In the genomic region with DNA sequence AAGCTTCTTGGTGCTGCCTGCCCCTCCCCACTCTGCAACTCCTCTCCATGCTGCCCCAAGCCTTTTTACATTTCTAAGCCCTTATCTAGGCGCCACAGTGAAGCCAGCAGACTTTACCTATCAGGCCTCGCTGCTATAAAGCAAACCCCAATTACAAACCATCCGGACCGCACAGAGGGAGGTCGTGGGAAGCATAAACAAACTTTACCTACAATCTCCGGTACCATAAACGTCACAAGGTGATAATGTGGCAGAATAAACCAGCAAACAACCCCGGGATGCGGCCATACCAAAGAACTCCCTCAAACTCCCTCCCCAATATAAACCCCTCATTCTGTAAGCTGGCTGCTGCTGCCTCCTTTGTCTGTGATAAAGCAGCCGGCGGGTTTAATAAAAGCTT, we compare ENCODE assay signal across 18 cellular contexts. TPM values are rescaled to one million over a fixed set of nuclear protein-coding genes. Genes with fewer than 3 reads are reported as not detected.
DNase-seq lines count a peak whose midpoint lies in the region; ATAC-seq, FAIRE-seq and TF ChIP-seq lines count a peak whose summit lies in the region.
"Had no signal": no experiment of that assay in that cellular context is flagged by ENCODE, and none has a peak within 500 bp of the region (broad histone marks: within the 10 kb centered on the region; RNA-seq: fewer than 3 reads in every experiment).

No MANE protein-coding gene starts in this region.

- no peaks in the 10 kb centered on the region for H3K9me3 ChIP-seq in ES-I3 (ENCODE audit: control insufficient read depth, insufficient read depth, low read length)
- H3K9me3 ChIP-seq in endothelial cell of umbilical vein (replicated peaks; ENCODE audit: control insufficient read depth, insufficient read depth, low read length), result no peaks in the 10 kb centered on the region
- H3K9me3 ChIP-seq in neural progenitor cell (ENCODE audit: low read depth), result no peaks in the 10 kb centered on the region

- peak overlapping the region; percentile 26 for H3K4me3 Mint-ChIP-seq in neural progenitor cell
- H3K4me3 Mint-ChIP-seq: activated CD8-positive, alpha-beta T cell treated with anti-CD3 and anti-CD28 coated beads for 36 hours had no signal

- intact Hi-C loops in endothelial cell of umbilical vein (cut with micrococcal nuclease), result no loop called here

- no peak for TF ChIP-seq POLR2A in endothelial cell of umbilical vein (IDR thresholded peaks at IDR 0.05; ENCODE audit: low read depth, low read length)

- peaks cover 28% of the 10 kb centered on the region for H3K79me2 ChIP-seq in endothelial cell of umbilical vein (ENCODE audit: control insufficient read depth, insufficient read depth, low read length)
- H3K79me2 ChIP-seq in neural progenitor cell (ENCODE audit: low read depth), result peaks cover 44% of the 10 kb centered on the region

- H3K9ac ChIP-seq in ES-I3 (ENCODE audit: low read depth, low read length), result 0 out of 2 replicates have a peak overlapping the region, but pooled peaks have one; percentile 13
- H3K9ac ChIP-seq in endothelial cell of umbilical vein (replicated peaks; ENCODE audit: extremely low read depth, insufficient read depth, low read length), result no peak overlapping the region
- no peak overlapping the region for H3K9ac ChIP-seq in neural progenitor cell

- peak; percentile 22 for DNase-seq in OCI-M1 (lab: John Stamatoyannopoulos, UW)
- DNase-seq in endothelial cell of umbilical vein (ENCODE audit: low read depth, low spot score), result peak; percentile 15
- DNase-seq in neural progenitor cell (ENCODE audit: low spot score), result peak; percentile 11
- DNase-seq in GM10248 (ENCODE audit: extremely low spot score), result no peak
- DNase-seq: activated CD8-positive, alpha-beta T cell treated with anti-CD3 and anti-CD28 coated beads for 36 hours; activated gamma-delta T cell; NCI-H1105; NCI-H524 treated with DMSO at 0.1 percent for 48 hours; SHP77; stimulated activated naive CD4-positive, alpha-beta T cell had no signal

- no peaks in the 10 kb centered on the region for H3K9me1 ChIP-seq in endothelial cell of umbilical vein (replicated peaks; ENCODE audit: control insufficient read depth, extremely low read depth, insufficient read depth, low read length)

- TF ChIP-seq CTCF in endothelial cell of umbilical vein (IDR thresholded peaks at IDR 0.05; ENCODE audit: extremely low read depth in 1 of 2, insufficient read depth in 1 of 2, low read depth in 1 of 2, low read length in 2 of 2) (no peak), neural progenitor cell (IDR thresholded peaks at IDR 0.05) (no peak), GM10248 (IDR thresholded peaks at IDR 0.05; ENCODE audit: control extremely low read depth, extremely low read depth, low read depth, missing control alignments) (no peak)

- H3K4me2 ChIP-seq in endothelial cell of umbilical vein (ENCODE audit: insufficient read depth, low read length) (no peak overlapping the region), neural progenitor cell (peak overlapping the region; percentile 42)

- H2AFZ ChIP-seq in endothelial cell of umbilical vein (ENCODE audit: low read depth, low read length), result no peak overlapping the region
- no peak overlapping the region for H2AFZ ChIP-seq in neural progenitor cell (replicated peaks)

- no TSS peak for BruUV-seq in endothelial cell of umbilical vein (replicated peaks; lab: Mats Ljungman, UMichigan)

- H3K36me3 ChIP-seq in ES-I3 (ENCODE audit: insufficient read depth, low read length) (no peaks in the 10 kb centered on the region), endothelial cell of umbilical vein (ENCODE audit: control insufficient read depth in 2 of 2, extremely low read depth in 1 of 2, insufficient read depth in 2 of 2, low read length in 2 of 2) (no peaks in the 10 kb centered on the region), neural progenitor cell (peaks cover 9% of the 10 kb centered on the region)

- H3K4me1 ChIP-seq in ES-I3 (ENCODE audit: insufficient read depth, low read length) (peaks cover 19% of the 10 kb centered on the region), endothelial cell of umbilical vein (ENCODE audit: control insufficient read depth, extremely low read depth, insufficient read depth, low read length) (peaks cover 50% of the 10 kb centered on the region), neural progenitor cell (peaks cover 10% of the 10 kb centered on the region)

- H3K36me3 Mint-ChIP-seq in neural progenitor cell, result peaks cover 4% of the 10 kb centered on the region

- no peaks in the 10 kb centered on the region for H3K9me3 Mint-ChIP-seq in neural progenitor cell
- H3K9me3 Mint-ChIP-seq: activated CD8-positive, alpha-beta T cell treated with anti-CD3 and anti-CD28 coated beads for 36 hours had no signal

- CTCF ChIA-PET in endothelial cell of umbilical vein (lab: Charles Lee) (no interaction called here), GM10248 (lab: Yijun Ruan, JAX) (interaction anchor here (1.1 to 2.0 kb wide), 3 partner anchors 8 to 21 kb away, joined by 3 to 6 read pairs (median 3); no protein-coding TSS in a partner anchor)

- H3K4me3 ChIP-seq in endothelial cell of umbilical vein (replicated peaks in 1 of 3; ENCODE audit: insufficient read depth in 1 of 3, low read depth in 1 of 3, low read length in 3 of 3), result no peak overlapping the region
- no peak overlapping the region for H3K4me3 ChIP-seq in neural progenitor cell

- H3K27me3 ChIP-seq in endothelial cell of umbilical vein (ENCODE audit: control insufficient read depth in 2 of 2, insufficient read depth in 2 of 2, low read length in 2 of 2), result no peaks in the 10 kb centered on the region
- H3K27me3 ChIP-seq in neural progenitor cell, result no peaks in the 10 kb centered on the region

- peaks cover 20% of the 10 kb centered on the region for H3K4me1 Mint-ChIP-seq in neural progenitor cell

- peaks cover 2% of the 10 kb centered on the region for H3K27me3 Mint-ChIP-seq in neural progenitor cell (ENCODE audit: insufficient read depth, low read depth)
- H3K27me3 Mint-ChIP-seq: activated CD8-positive, alpha-beta T cell treated with anti-CD3 and anti-CD28 coated beads for 36 hours had no signal

- H3K27ac ChIP-seq in endothelial cell of umbilical vein (ENCODE audit: insufficient read depth, low read depth, low read length) (peak overlapping the region; percentile 55), neural progenitor cell (no peak overlapping the region)

- ATAC-seq in HG02885 (IDR thresholded peaks at IDR 0.05; ENCODE audit: poor library complexity, unreplicated experiment) (no peak), HG03520 (IDR thresholded peaks at IDR 0.05; ENCODE audit: unreplicated experiment) (no peak), GM18870 (IDR thresholded peaks at IDR 0.05; ENCODE audit: unreplicated experiment) (no peak)
- ATAC-seq: activated CD8-positive, alpha-beta T cell treated with anti-CD3 and anti-CD28 coated beads for 36 hours had no signal

- no peak overlapping the region for H3K27ac Mint-ChIP-seq in neural progenitor cell
- H3K27ac Mint-ChIP-seq: activated CD8-positive, alpha-beta T cell treated with anti-CD3 and anti-CD28 coated beads for 36 hours had no signal

- H3F3A ChIP-seq in neural progenitor cell (ENCODE audit: low read depth), result peaks cover 13% of the 10 kb centered on the region

- dilution Hi-C loops in endothelial cell of umbilical vein (cut with MboI; ENCODE audit: extremely low pct_ligation_motif_present, low sequenced_read_pairs), result no loop called here

- FAIRE-seq in endothelial cell of umbilical vein (lab: Jason Lieb, UNC), result no peak

- POLR2A ChIA-PET in endothelial cell of umbilical vein (lab: Charles Lee) (no interaction called here), GM10248 (lab: Yijun Ruan, JAX) (no interaction called here)

- H4K20me1 ChIP-seq in endothelial cell of umbilical vein (replicated peaks; ENCODE audit: control insufficient read depth, extremely low read depth, insufficient read depth, low read length) (no peaks in the 10 kb centered on the region), neural progenitor cell (ENCODE audit: low read depth) (peaks cover 31% of the 10 kb centered on the region)

TF ChIP-seq in endothelial cell of umbilical vein, 7 proteins besides CTCF, POLR2A, EP300 and RAD21:
- TF ChIP-seq POLR2AphosphoS5 (IDR thresholded peaks at IDR 0.05; ENCODE audit: insufficient read depth, low read depth, low read length) (no peak), GATA2 (IDR thresholded peaks at IDR 0.05; ENCODE audit: insufficient read depth, insufficient read length, low read depth, low read length) (no peak)

RNA-seq across cellular contexts. Expression of a gene that starts 54.0 kb away (rescaled TPM):
- total RNA-seq in endothelial cell of umbilical vein (not detected in 2 replicates), neural progenitor cell (ENCODE audit: low replicate concordance) (not detected in 2 replicates)
- polyA plus RNA-seq in endothelial cell of umbilical vein, result not detected in 2 replicates
- polyA plus RNA-seq in endothelial cell of umbilical vein (2011; cell fraction: cytosol; rRNA removed), result not detected in 2 replicates
- polyA plus RNA-seq in endothelial cell of umbilical vein (2011; cell fraction: nucleus; rRNA removed), result not detected in 2 replicates
- polyA plus RNA-seq in endothelial cell of umbilical vein (2012), result not detected in 2 replicates
- not detected in 2 replicates for polyA minus RNA-seq in endothelial cell of umbilical vein
- not detected for polyA minus RNA-seq in endothelial cell of umbilical vein (2011; cell fraction: cytosol; rRNA and poly(A)+ RNA removed)
- polyA minus RNA-seq in endothelial cell of umbilical vein (2011; cell fraction: nucleus; rRNA and poly(A)+ RNA removed), result not detected in 2 replicates
- total RNA-seq: activated CD8-positive, alpha-beta T cell treated with anti-CD3 and anti-CD28 coated beads for 36 hours; mucosa of gallbladder; renal cortical epithelial cell had no signal
- polyA plus RNA-seq: BJ, esophagus had no signal
